Comparison of ENCODE assay signal across 8 cellular contexts in the genomic region with DNA sequence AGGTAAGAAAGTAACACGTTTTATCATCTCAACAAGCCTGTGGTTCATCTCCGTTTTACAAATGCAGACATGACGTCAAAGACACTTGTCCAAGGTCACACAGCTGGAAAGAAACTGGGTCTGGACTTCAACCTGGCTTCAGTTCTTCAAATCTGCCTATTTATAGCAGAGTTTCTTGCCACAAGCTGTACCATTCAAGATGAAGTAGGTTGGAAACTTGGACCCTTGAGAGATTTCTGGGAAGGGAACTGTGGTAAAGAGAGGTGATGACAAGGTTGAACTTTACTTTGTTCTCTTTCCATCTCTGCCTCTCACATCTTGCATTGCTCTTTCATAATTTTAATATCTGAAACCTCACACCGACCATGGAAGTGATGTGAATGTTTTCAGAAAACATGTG. TPM values are rescaled to one million over a fixed set of nuclear protein-coding genes. Genes with fewer than 3 reads are reported as not detected.
"Had no signal": no experiment of that assay in that cellular context is flagged by ENCODE, and none has a peak within 500 bp of the region (broad histone marks: within the 10 kb centered on the region; RNA-seq: fewer than 3 reads in every experiment).

No MANE protein-coding gene starts in this region.

- H3K9me3 ChIP-seq: HAP-1 had no signal

- H3K36me3 ChIP-seq: HAP-1 had no signal

- FAIRE-seq: HTR-8/SVneo had no signal

- H3K4me3 ChIP-seq: HAP-1, K562 had no signal

- DNase-seq: GOT3, HFFc6, IMR-90, KG1 had no signal

- H3K4me1 ChIP-seq: HAP-1 had no signal

RNA-seq across cellular contexts. Expression of gene LHX2, which starts 51.8 kb away (rescaled TPM):
- total RNA-seq: HFFc6, HT-29, IMR-90 had no signal
- polyA plus RNA-seq: IMR-90, K562 had no signal
